30 cellular contexts compared by ENCODE assay signal in the genomic region with DNA sequence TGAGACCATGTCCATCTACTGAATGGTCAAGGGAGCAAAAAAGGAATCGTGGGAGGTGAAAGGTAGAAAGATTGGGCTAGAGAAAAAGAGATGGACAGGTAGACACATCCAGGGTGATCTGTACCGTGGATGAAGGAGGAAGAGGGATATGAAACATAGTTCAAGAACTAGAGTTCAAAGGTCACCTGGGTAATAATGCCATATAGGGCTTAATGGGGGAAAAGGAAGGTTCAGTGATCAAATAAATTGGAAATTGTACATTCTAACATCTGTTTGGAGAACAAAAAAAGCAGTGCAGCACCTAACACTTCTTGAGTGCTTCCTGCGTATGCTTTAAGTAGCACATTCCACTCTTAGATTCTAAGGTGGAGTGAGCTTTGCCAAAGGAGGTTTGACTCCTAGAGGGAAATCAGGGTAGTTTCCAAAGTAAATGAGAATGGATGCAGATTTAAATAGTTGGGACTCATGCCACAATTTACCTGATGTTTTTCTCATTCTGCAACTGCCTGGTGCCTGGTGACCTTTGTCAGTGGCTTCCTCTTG. TPM values are rescaled to one million over a fixed set of nuclear protein-coding genes. Genes with fewer than 3 reads are reported as not detected.
DNase-seq lines count a peak whose midpoint lies in the region; ATAC-seq and TF ChIP-seq lines count a peak whose summit lies in the region.
"Had no signal": no experiment of that assay in that cellular context is flagged by ENCODE, and none has a peak within 500 bp of the region (broad histone marks: within the 10 kb centered on the region; RNA-seq: fewer than 3 reads in every experiment).

No MANE protein-coding gene starts in this region.

- H3K27me3 ChIP-seq in Panc1 (ENCODE audit: control insufficient read depth, insufficient read depth, low read length) (no peaks in the 10 kb centered on the region), lung (ENCODE audit: control insufficient read depth, insufficient read depth) (no peaks in the 10 kb centered on the region), skeletal muscle satellite cell (ENCODE audit: control insufficient read depth, insufficient read depth, low read length) (no peaks in the 10 kb centered on the region), adrenal gland (no peaks in the 10 kb centered on the region), stomach (no peaks in the 10 kb centered on the region)
- H3K27me3 ChIP-seq: BLaER1, esophagus squamous epithelium, MG63 had no signal

- TF ChIP-seq POLR2A in adrenal gland (IDR thresholded peaks at IDR 0.05), result no peak
- no peak for TF ChIP-seq POLR2A in stomach (IDR thresholded peaks at IDR 0.05)

- H3K36me3 ChIP-seq in Panc1 (ENCODE audit: control insufficient read depth, insufficient read depth, low read length), result no peaks in the 10 kb centered on the region
- no peaks in the 10 kb centered on the region for H3K36me3 ChIP-seq in lung (ENCODE audit: control insufficient read depth in 2 of 2, insufficient read depth in 2 of 2, low read length in 2 of 2)
- no peaks in the 10 kb centered on the region for H3K36me3 ChIP-seq in skeletal muscle satellite cell (ENCODE audit: insufficient read depth, low read length)
- H3K36me3 ChIP-seq in adrenal gland (replicated peaks in 1 of 2), result no peaks in the 10 kb centered on the region
- no peaks in the 10 kb centered on the region for H3K36me3 ChIP-seq in stomach
- H3K36me3 ChIP-seq: BLaER1, esophagus squamous epithelium had no signal

- H3K4me2 ChIP-seq in skeletal muscle satellite cell (ENCODE audit: low read length), result peak overlapping the region; percentile 47
- H3K4me2 ChIP-seq: BLaER1 had no signal

- H3K4me1 ChIP-seq in Panc1 (ENCODE audit: control insufficient read depth, insufficient read depth, low read length) (peaks cover 6% of the 10 kb centered on the region), lung (ENCODE audit: control insufficient read depth in 2 of 2, insufficient read depth in 2 of 2, low read length in 2 of 2) (peaks cover 2 to 42% of the 10 kb centered on the region in 2 donors), skeletal muscle satellite cell (ENCODE audit: control insufficient read depth, insufficient read depth, low read length) (peaks cover 43% of the 10 kb centered on the region), adrenal gland (replicated peaks in 1 of 2) (peaks cover 10 to 39% of the 10 kb centered on the region in 2 donors), stomach (peaks cover 6 to 58% (median 28%) of the 10 kb centered on the region in 4 donors)
- H3K4me1 ChIP-seq: BLaER1 had no signal

- intact Hi-C loops in Panc1 (cut with micrococcal nuclease; ENCODE audit: unreplicated experiment), result no loop called here
- intact Hi-C loops in adrenal gland (cut with DNase I), result no loop called here
- intact Hi-C loops in stomach (cut with DNase I; ENCODE audit: low total_unique reads), result no loop called here

- H3K4me3 ChIP-seq in Panc1 (ENCODE audit: low read depth in 2 of 2, low read length in 2 of 2), result no peak overlapping the region
- H3K4me3 ChIP-seq in lung, result no peak overlapping the region
- H3K4me3 ChIP-seq in skeletal muscle satellite cell (ENCODE audit: low read length), result no peak overlapping the region
- no peak overlapping the region for H3K4me3 ChIP-seq in adrenal gland
- no peak overlapping the region for H3K4me3 ChIP-seq in stomach
- H3K4me3 ChIP-seq: BLaER1, esophagus squamous epithelium, MG63, mucosa of descending colon had no signal

- H3K9me3 ChIP-seq in Panc1 (ENCODE audit: control insufficient read depth, insufficient read depth, low read depth, low read length) (no peaks in the 10 kb centered on the region), lung (ENCODE audit: control insufficient read depth in 2 of 2, insufficient read depth in 1 of 2, low read length in 1 of 2) (no peaks in the 10 kb centered on the region), skeletal muscle satellite cell (replicated peaks; ENCODE audit: low read length) (no peaks in the 10 kb centered on the region), adrenal gland (replicated peaks in 1 of 3) (no peaks in the 10 kb centered on the region), stomach (no peaks in the 10 kb centered on the region)
- H3K9me3 ChIP-seq: BLaER1, esophagus squamous epithelium, MG63, mucosa of descending colon had no signal

- CTCF ChIA-PET in Panc1 (lab: Charles Lee), result no interaction called here

- WGBS in lung, 2 donors, result 69 to 79% methylated on average over 3 of the region's 3 CpGs
- WGBS in adrenal gland, 4 donors, result 86 to 94% (median 89%) methylated on average over 3 of the region's 3 CpGs
- 79 to 93% (median 86%) methylated on average over 3 of the region's 3 CpGs for WGBS in stomach, 5 donors

- H3K9ac ChIP-seq in skeletal muscle satellite cell (ENCODE audit: low read depth, low read length), result no peak overlapping the region
- H3K9ac ChIP-seq: BLaER1, parathyroid adenoma had no signal

- DNase-seq in ELF-1 (ENCODE audit: low read depth, low spot score) (peak; percentile 18), Panc1 (ENCODE audit: low read depth, low spot score) (no peak), lung (ENCODE audit: low spot score) (no peak), adrenal gland (no peak), stomach (no peak), activated gamma-delta T cell treated with Interleukin-2 at 50 U/mL for 16 hours (no peak)
- DNase-seq: activated CD4-positive, alpha-beta memory T cell treated with anti-CD3 and anti-CD28 coated beads for 36 hours; activated CD4-positive, CD25-positive, alpha-beta regulatory T cell treated with anti-CD3 and anti-CD28 coated beads, Interleukin-2, amount 50 U/mL, for 72 hours; activated CD8-positive, alpha-beta memory T cell treated with anti-CD3 and anti-CD28 coated beads, Interleukin-2, amount 50 U/mL, for 4 hours; activated naive CD4-positive, alpha-beta T cell treated with anti-CD3 and anti-CD28 coated beads, Interleukin-2, amount 50 U/mL, for 16 hours; central memory CD4-positive, alpha-beta T cell; esophagus squamous epithelium; foreskin melanocyte; GDM1; H7; immature natural killer cell; KBM-7; NCI-H1105 treated with DMSO at 0.1 percent for 48 hours; NCI-H2081; NCI-H226; NCI-H774; RPMI8226; stimulated activated naive CD4-positive, alpha-beta T cell treated with Interleukin-2 at 50 U/mL for 16 hours had no signal

- TF ChIP-seq CTCF in Panc1 (IDR thresholded peaks at IDR 0.05), result no peak
- TF ChIP-seq CTCF in lung (IDR thresholded peaks at IDR 0.05; ENCODE audit: control extremely low read depth, extremely low read depth), result no peak
- TF ChIP-seq CTCF in adrenal gland (IDR thresholded peaks at IDR 0.05), result no peak
- no peak for TF ChIP-seq CTCF in stomach (IDR thresholded peaks at IDR 0.05)

- BruUV-seq in Panc1 (replicated peaks; lab: Mats Ljungman, UMichigan), result no TSS peak

- POLR2A ChIA-PET in Panc1 (lab: Charles Lee), result no interaction called here

- no peak for TF ChIP-seq EP300 in stomach (IDR thresholded peaks at IDR 0.05)

- in situ Hi-C loops in Panc1 (cut with HindIII; ENCODE audit: low pct_unique_long_range_greater_than_20kb, low sequenced_read_pairs), result no loop called here

- H3K27ac ChIP-seq in Panc1 (ENCODE audit: low read length), result peak overlapping the region; percentile 68
- H3K27ac ChIP-seq in lung (ENCODE audit: low read depth in 1 of 2, low read length in 1 of 2), result peak overlapping the region in 1 of 2 donors; percentile 35
- H3K27ac ChIP-seq in adrenal gland, result peak overlapping the region in 2 of 5 donors; percentile 24 to 68
- peak overlapping the region in 1 of 5 donors; percentile 56 for H3K27ac ChIP-seq in stomach
- H3K27ac ChIP-seq: BLaER1, parathyroid adenoma had no signal

- ATAC-seq in Panc1 (no peak), lung (ENCODE audit: insufficient read depth, low FRiP score) (peak; percentile 23)
- ATAC-seq: left lobe of liver had no signal

RNA-seq across cellular contexts. Expression of gene MITF, which starts 46.6 kb away (rescaled TPM):
- 10.8 TPM for total RNA-seq in Panc1 (2021; ENCODE audit: unreplicated experiment)
- 3.5 TPM for polyA plus RNA-seq in Panc1 (2012; ENCODE audit: insufficient read length)
- 10 to 100 TPM; 18.1 to 28.0 TPM for total RNA-seq in lung
- polyA plus RNA-seq in lung, result 1 to 10 TPM; 5.0 to 5.9 TPM
- total RNA-seq in skeletal muscle satellite cell (2012; rRNA removed), result 4.2 and 6.3 TPM in 2 replicates
- total RNA-seq in adrenal gland, result 10 to 100 TPM in 6 of 8 donors, 1 to 10 TPM in 2; 7.5 to 23.4 (median 15.2) TPM
- 1 to 10 TPM; 2.4 to 9.2 (median 4.9) TPM for polyA plus RNA-seq in adrenal gland
- 10 to 100 TPM in 4 of 5 donors, 1 to 10 TPM in 1; 3.5 to 61.3 (median 26.3) TPM for total RNA-seq in stomach
- polyA plus RNA-seq in stomach, result 1 to 10 TPM; 3.7 to 8.2 (median 7.3) TPM
- total RNA-seq: activated CD4-positive, alpha-beta memory T cell treated with anti-CD3 and anti-CD28 coated beads for 36 hours; HT-29 had no signal
